In the genomic region with DNA sequence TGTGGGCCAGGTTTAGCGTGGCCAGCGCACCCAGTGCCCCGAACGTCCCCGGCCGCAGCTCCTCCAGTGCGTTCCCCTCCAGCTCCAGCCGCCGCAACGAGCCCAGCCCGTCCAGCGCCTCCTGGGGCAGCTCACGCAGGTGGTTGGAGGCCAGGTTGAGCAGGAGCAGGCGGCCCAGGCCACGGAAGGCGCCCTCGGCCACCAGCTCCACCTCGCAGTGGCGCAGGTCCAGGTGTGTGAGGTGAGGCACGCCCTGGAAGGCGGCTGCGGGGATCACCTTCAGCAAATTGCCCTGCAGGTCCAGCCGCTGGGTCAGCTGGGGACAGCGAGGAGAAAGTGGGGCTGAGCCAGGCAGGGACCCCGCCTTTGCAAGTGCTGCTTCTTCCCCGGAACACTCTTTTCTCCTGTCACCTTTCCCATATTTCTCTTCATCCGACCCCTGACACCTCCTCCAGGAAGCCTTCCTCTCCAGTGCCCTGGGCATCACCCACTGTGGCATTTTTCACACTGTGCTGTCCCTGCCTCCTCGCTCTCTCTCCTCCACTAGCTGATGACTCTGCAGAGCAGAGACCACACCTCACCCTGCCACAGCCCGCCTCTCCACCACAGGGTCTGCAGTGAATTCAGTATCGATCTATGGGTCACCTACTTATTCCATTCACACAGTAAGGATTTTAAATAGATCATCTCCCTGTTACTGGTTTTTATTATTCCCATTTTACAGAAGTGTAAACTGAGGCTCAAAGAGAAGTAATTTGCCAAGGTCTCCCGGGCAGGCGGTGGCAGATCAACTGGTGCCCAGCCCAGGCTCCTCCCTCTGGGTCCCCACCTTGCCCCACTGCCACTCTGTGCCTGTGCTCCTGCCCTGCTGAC, we compare ENCODE assay signal across 11 cellular contexts. TPM values are rescaled to one million over a fixed set of nuclear protein-coding genes. Genes with fewer than 3 reads are reported as not detected.
A peak's percentile ranks its signal among the peaks of the same experiment; 100 is the strongest.
DNase-seq lines count a peak whose midpoint lies in the region; ATAC-seq and TF ChIP-seq lines count a peak whose summit lies in the region.
"Had no signal": no experiment of that assay in that cellular context is flagged by ENCODE, and none has a peak within 500 bp of the region (broad histone marks: within the 10 kb centered on the region; RNA-seq: fewer than 3 reads in every experiment).

No MANE protein-coding gene starts in this region.

- no peak overlapping the region for H3K4me3 ChIP-seq in naive thymus-derived CD4-positive, alpha-beta T cell (ENCODE audit: low read length)
- peak overlapping the region in 1 of 2 donors; percentile 60 for H3K4me3 ChIP-seq in tibial artery

- H3K36me3 Mint-ChIP-seq in stimulated activated naive CD8-positive, alpha-beta T cell treated with anti-CD3 and anti-CD28 coated beads, Interleukin-15, Interleukin-2, amounts not matched to agents 100 ng/mL and 50 ng/mL, for 24 hours (ENCODE audit: low read depth), result no peaks in the 10 kb centered on the region
- H3K36me3 Mint-ChIP-seq in naive thymus-derived CD4-positive, alpha-beta T cell, result no peaks in the 10 kb centered on the region

- peaks cover 0 to 11% of the 10 kb centered on the region in 2 donors for H3K4me1 ChIP-seq in naive thymus-derived CD4-positive, alpha-beta T cell (ENCODE audit: control insufficient read depth in 2 of 2, insufficient read depth in 2 of 2, low read length in 2 of 2)
- peaks cover 0 to 19% (median 14%) of the 10 kb centered on the region in 4 donors for H3K4me1 ChIP-seq in tibial artery

- CTCF ChIA-PET in naive thymus-derived CD4-positive, alpha-beta T cell (lab: Charles Lee), result interaction anchor here (0.6 to 2.9 kb wide), 6 partner anchors 59 to 321 kb away, joined by 3 to 59 read pairs (median 4); no protein-coding TSS in a partner anchor

- TF ChIP-seq CTCF in tibial artery (IDR thresholded peaks at IDR 0.05), result no peak

- POLR2A ChIA-PET in naive thymus-derived CD4-positive, alpha-beta T cell (lab: Charles Lee), result interaction anchor here (1.1 to 2.8 kb wide), 7 partner anchors 20 to 384 kb away, joined by 3 to 18 read pairs (median 4); a partner anchor contains a TSS

- ATAC-seq in stimulated activated naive CD8-positive, alpha-beta T cell treated with anti-CD3 and anti-CD28 coated beads, Interleukin-15, Interleukin-2, amounts not matched to agents 100 U/mL and 50 U/mL, for 24 hours, result no peak
- no peak for ATAC-seq in naive thymus-derived CD4-positive, alpha-beta T cell

- H3K9me3 Mint-ChIP-seq in stimulated activated naive CD8-positive, alpha-beta T cell treated with anti-CD3 and anti-CD28 coated beads, Interleukin-15, Interleukin-2, amounts not matched to agents 100 ng/mL and 50 ng/mL, for 24 hours, result no peaks in the 10 kb centered on the region
- no peaks in the 10 kb centered on the region for H3K9me3 Mint-ChIP-seq in naive thymus-derived CD4-positive, alpha-beta T cell

- H3K27me3 ChIP-seq in naive thymus-derived CD4-positive, alpha-beta T cell (ENCODE audit: control insufficient read depth in 2 of 2, insufficient read depth in 2 of 2, low read length in 2 of 2), result no peaks in the 10 kb centered on the region
- no peaks in the 10 kb centered on the region for H3K27me3 ChIP-seq in tibial artery
- H3K27me3 ChIP-seq: spleen had no signal

- intact Hi-C loops in naive thymus-derived CD4-positive, alpha-beta T cell (cut with micrococcal nuclease), result loop anchor here (5.0 kb wide), 3 partner anchors 42 to 147 kb away; a partner anchor contains a TSS
- intact Hi-C loops in tibial artery (cut with DNase I; ENCODE audit: low total_unique reads), result no loop called here

- H3K27ac ChIP-seq in caudate nucleus (ENCODE audit: low read depth, low read length), result peak overlapping the region; percentile 99
- no peak overlapping the region for H3K27ac ChIP-seq in naive thymus-derived CD4-positive, alpha-beta T cell (ENCODE audit: low read depth, low read length)
- H3K27ac ChIP-seq in tibial artery, result no peak overlapping the region

- H3K27me3 Mint-ChIP-seq in stimulated activated naive CD8-positive, alpha-beta T cell treated with anti-CD3 and anti-CD28 coated beads, Interleukin-15, Interleukin-2, amounts not matched to agents 100 ng/mL and 50 ng/mL, for 24 hours, result no peaks in the 10 kb centered on the region
- peaks cover 0 to 2% (median 0%) of the 10 kb centered on the region in 5 donors for H3K27me3 Mint-ChIP-seq in naive thymus-derived CD4-positive, alpha-beta T cell

- H3K9me3 ChIP-seq in naive thymus-derived CD4-positive, alpha-beta T cell (ENCODE audit: control insufficient read depth in 2 of 3, low read length in 3 of 3), result no peaks in the 10 kb centered on the region
- H3K9me3 ChIP-seq in tibial artery, result no peaks in the 10 kb centered on the region
- H3K9me3 ChIP-seq: spleen had no signal

- H3K4me1 Mint-ChIP-seq in stimulated activated naive CD8-positive, alpha-beta T cell treated with anti-CD3 and anti-CD28 coated beads, Interleukin-15, Interleukin-2, amounts not matched to agents 100 ng/mL and 50 ng/mL, for 24 hours (ENCODE audit: low read depth), result peaks cover 6% of the 10 kb centered on the region
- H3K4me1 Mint-ChIP-seq in naive thymus-derived CD4-positive, alpha-beta T cell, result peaks cover 5 to 19% (median 11%) of the 10 kb centered on the region in 7 donors

- no peak for DNase-seq in stimulated activated naive CD8-positive, alpha-beta T cell treated with anti-CD3 and anti-CD28 coated beads, Interleukin-15, Interleukin-2, amounts not matched to agents 100 U/mL and 50 U/mL, for 24 hours
- DNase-seq in caudate nucleus (lab: John Stamatoyannopoulos, UW) (no peak), amygdala (lab: John Stamatoyannopoulos, UW) (no peak), tibial artery (no peak), pons (ENCODE audit: low spot score) (no peak)
- no peak for DNase-seq in naive thymus-derived CD4-positive, alpha-beta T cell
- no peak for DNase-seq in stimulated activated CD4-positive, alpha-beta T cell treated with anti-CD3 and anti-CD28 coated beads, Interleukin-4, amount 100 ng/mL, for 24 hours
- DNase-seq: NK-92 treated with Interleukin-12 subunit alpha and Interleukin-12 subunit beta, amount 100 ng/mL, for 24 hours; spleen; stimulated activated naive CD4-positive, alpha-beta T cell treated with Interleukin-2 at 50 U/mL for 16 hours had no signal

- H3K27ac Mint-ChIP-seq in stimulated activated naive CD8-positive, alpha-beta T cell treated with anti-CD3 and anti-CD28 coated beads, Interleukin-15, Interleukin-2, amounts not matched to agents 100 ng/mL and 50 ng/mL, for 24 hours, result no peak overlapping the region
- peak overlapping the region in 6 of 9 donors; percentile 45 to 92 (median 74) for H3K27ac Mint-ChIP-seq in naive thymus-derived CD4-positive, alpha-beta T cell

- H3K4me3 Mint-ChIP-seq in stimulated activated naive CD8-positive, alpha-beta T cell treated with anti-CD3 and anti-CD28 coated beads, Interleukin-15, Interleukin-2, amounts not matched to agents 100 ng/mL and 50 ng/mL, for 24 hours, result peak overlapping the region; percentile 5
- peak overlapping the region; percentile 64 to 87 (median 78) for H3K4me3 Mint-ChIP-seq in naive thymus-derived CD4-positive, alpha-beta T cell

- no peaks in the 10 kb centered on the region for H3K36me3 ChIP-seq in naive thymus-derived CD4-positive, alpha-beta T cell (ENCODE audit: control insufficient read depth in 2 of 3, insufficient read depth in 3 of 3, low read length in 3 of 3)
- H3K36me3 ChIP-seq in tibial artery, result peaks cover 0 to 12% (median 0%) of the 10 kb centered on the region in 3 donors

RNA-seq across cellular contexts. Expression of a gene that starts 1.9 kb away (rescaled TPM):
- 1 to 10 TPM in 2 of 5 experiments, under 1 TPM in 3; 0.31 to 1.8 (median 0.94) TPM for total RNA-seq in naive thymus-derived CD4-positive, alpha-beta T cell
- polyA plus RNA-seq in naive thymus-derived CD4-positive, alpha-beta T cell, result under 1 TPM; 0.60 to 0.89 TPM

RNA-seq across cellular contexts. Expression of a gene that starts 33.7 kb away (rescaled TPM):
- total RNA-seq in naive thymus-derived CD4-positive, alpha-beta T cell, result 10 to 100 TPM; 31.6 to 45.9 (median 43.3) TPM
- polyA plus RNA-seq in naive thymus-derived CD4-positive, alpha-beta T cell, result 10 to 100 TPM; 31.8 to 42.3 TPM

RNA-seq across cellular contexts. Expression of a gene that starts 47.2 kb away (rescaled TPM):
- 100 to 1,000 TPM in 1 of 5 experiments, 10 to 100 TPM in 4; 60.7 to 122 (median 72.4) TPM for total RNA-seq in naive thymus-derived CD4-positive, alpha-beta T cell
- 10 to 100 TPM; 22.8 to 40.6 TPM for polyA plus RNA-seq in naive thymus-derived CD4-positive, alpha-beta T cell
